ENCODE assay signal across 35 cellular contexts in the genomic region with DNA sequence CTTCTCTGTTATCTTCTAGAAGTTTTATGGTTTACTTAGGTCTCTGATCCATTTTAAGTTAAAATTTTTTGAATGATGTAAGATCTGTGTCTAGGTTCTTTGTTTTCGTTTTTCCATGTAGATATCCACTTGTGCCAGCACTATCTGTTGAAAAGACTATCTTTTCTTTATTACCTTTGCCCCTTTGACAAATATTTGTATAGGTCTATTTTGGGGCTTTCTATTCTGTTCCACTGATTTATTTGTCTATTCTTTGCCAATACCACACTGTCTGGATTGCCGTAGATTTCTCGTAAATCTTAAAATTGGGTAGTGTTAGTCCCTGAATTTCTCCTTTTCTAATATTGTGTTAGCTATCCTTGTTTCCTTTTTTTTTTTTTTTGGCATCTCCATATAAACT.
DNase-seq lines count a peak whose midpoint lies in the region; ATAC-seq, FAIRE-seq and TF ChIP-seq lines count a peak whose summit lies in the region.
"Had no signal": no experiment of that assay in that cellular context is flagged by ENCODE, and none has a peak within 500 bp of the region (broad histone marks: within the 10 kb centered on the region; RNA-seq: fewer than 3 reads in every experiment).

No MANE protein-coding gene starts in this region.

- H3K9ac ChIP-seq in liver (ENCODE audit: low read depth in 1 of 2, low read length in 2 of 2) (no peak overlapping the region), HepG2 (ENCODE audit: insufficient read depth, low read depth, low read length) (no peak overlapping the region)
- H3K9ac ChIP-seq: BLaER1; BLaER1 treated with 17β-estradiol and CSF1 and Interleukin-3, amounts not matched to agents 10 nM and 100 nM had no signal

- no peak overlapping the region for H3K4me3 Mint-ChIP-seq in T-helper 17 cell
- H3K4me3 Mint-ChIP-seq: B cell; CD14-positive monocyte; CD4-positive, alpha-beta memory T cell; CD4-positive, alpha-beta T cell; CD4-positive, CD25-positive, alpha-beta regulatory T cell; CD8-positive, alpha-beta memory T cell; CD8-positive, alpha-beta T cell had no signal

- in situ Hi-C loops in HepG2 (cut with HindIII; ENCODE audit: extremely low pct_ligation_motif_present, low pct_unique_long_range_greater_than_20kb) = no loop called here

- H3K36me3 Mint-ChIP-seq in T-helper 17 cell (ENCODE audit: low read depth) = peaks cover 10% of the 10 kb centered on the region
- H3K36me3 Mint-ChIP-seq: CD14-positive monocyte; CD4-positive, alpha-beta memory T cell; CD8-positive, alpha-beta memory T cell; CD8-positive, alpha-beta T cell had no signal

- TF ChIP-seq RAD21 in liver (IDR thresholded peaks at IDR 0.05) (peak in 1 of 2 donors; percentile 31), HepG2 (CRISPR knock-in tag; IDR thresholded peaks at IDR 0.05) (no peak)

- DNase-seq in HepG2 (ENCODE audit: low spot score) = no peak
- no peak for DNase-seq in left lobe of liver (ENCODE audit: low spot score)
- no peak for DNase-seq in right lobe of liver
- DNase-seq in NCI-H526 treated with DMSO at 0.1 percent for 48 hours (lab: John Stamatoyannopoulos, UW) = no peak
- DNase-seq in T-helper 17 cell = no peak
- DNase-seq: 8988T; ACHN; AML-193; BE2C; C1 segment of cervical spinal cord; Caco-2; Calu3; CD4-positive, alpha-beta memory T cell; CD4-positive, alpha-beta T cell; CD4-positive, CD25-positive, alpha-beta regulatory T cell; CD8-positive, alpha-beta memory T cell; CD8-positive, alpha-beta T cell; COR-L47; DMS 273 treated with DMSO at 0.1 percent for 48 hours; DMS153; DMS53; DMS79; DMS79 treated with DMSO at 0.1 percent for 48 hours; DND-41; EL had no signal

- H3K27me3 Mint-ChIP-seq in T-helper 17 cell = peaks cover 65% of the 10 kb centered on the region

- H3K27me3 ChIP-seq in liver (ENCODE audit: control insufficient read depth in 4 of 4, insufficient read depth in 4 of 4, low read length in 3 of 4) = no peaks in the 10 kb centered on the region
- H3K27me3 ChIP-seq in HepG2 (ENCODE audit: control insufficient read depth in 1 of 2, insufficient read depth in 2 of 2, low read length in 2 of 2) = peaks cover 1 to 23% of the 10 kb centered on the region in 2 experiments; a peak in 4 of 5 replicates
- H3K27me3 ChIP-seq in right lobe of liver = no peaks in the 10 kb centered on the region

- H3K9me3 ChIP-seq in liver (ENCODE audit: control insufficient read depth in 4 of 4, low read length in 3 of 4) (no peaks in the 10 kb centered on the region), HepG2 (ENCODE audit: low read length) (no peaks in the 10 kb centered on the region), right lobe of liver (no peaks in the 10 kb centered on the region), T-helper 17 cell (ENCODE audit: control insufficient read depth, low read length, poor library complexity, severe bottlenecking) (no peaks in the 10 kb centered on the region)
- H3K9me3 ChIP-seq: A549, BE2C, Caco-2 had no signal

- FAIRE-seq in HepG2 (lab: Jason Lieb, UNC) = no peak
- FAIRE-seq: A204.1, A549, D721Med had no signal

- H3K27ac ChIP-seq in liver (ENCODE audit: low read depth in 1 of 2, low read length in 2 of 2) (peak overlapping the region in 1 of 2 donors; percentile 28), HepG2 (ENCODE audit: extremely low read length, insufficient read depth, low read length) (no peak overlapping the region), right lobe of liver (peak overlapping the region in 2 of 3 donors; percentile 27 to 48)
- H3K27ac ChIP-seq: 22Rv1; A549; BLaER1; BLaER1 treated with 17β-estradiol and CSF1 and Interleukin-3, amounts not matched to agents 10 nM and 100 nM; C4-2B had no signal

- TF ChIP-seq CTCF in liver (IDR thresholded peaks at IDR 0.05; ENCODE audit: low read depth, low read length, missing input control) (no peak), HepG2 (CRISPR knock-in tag; IDR thresholded peaks at IDR 0.05) (no peak), right lobe of liver (IDR thresholded peaks at IDR 0.05) (no peak)

- H3K4me1 ChIP-seq in liver (ENCODE audit: control insufficient read depth in 4 of 4, insufficient read depth in 4 of 4, low read length in 3 of 4) (peaks cover 7 to 41% (median 29%) of the 10 kb centered on the region in 4 donors), HepG2 (ENCODE audit: insufficient read depth, low read length) (peaks cover 10% of the 10 kb centered on the region; the same call in 1 of the 2 replicates), right lobe of liver (peaks cover 0 to 41% (median 12%) of the 10 kb centered on the region in 4 donors)
- H3K4me1 ChIP-seq: BE2C, BLaER1 had no signal

- H2AFZ ChIP-seq in HepG2 (ENCODE audit: low read length) = no peak overlapping the region

- H3K4me1 Mint-ChIP-seq in T-helper 17 cell = peaks cover 4% of the 10 kb centered on the region
- H3K4me1 Mint-ChIP-seq: CD8-positive, alpha-beta memory T cell had no signal

- TF ChIP-seq POLR2A in HepG2 (IDR thresholded peaks at IDR 0.05; ENCODE audit: insufficient read depth in 1 of 2, low read depth in 2 of 2, low read length in 2 of 2) = no peak
- no peak for TF ChIP-seq POLR2A in right lobe of liver (IDR thresholded peaks at IDR 0.05)

- WGBS in liver = 36% methylated on average over 3 of the region's 3 CpGs
- 25% methylated on average over 3 of the region's 3 CpGs for WGBS in HepG2 (ENCODE audit: low lambda C conversion rate)
- WGBS in right lobe of liver (ENCODE audit: insufficient coverage, low coverage, low lambda C conversion rate, missing lambda C conversion rate) = 6% methylated on average over 3 of the region's 3 CpGs

- no TSS peak for BruUV-seq in HepG2 (replicated peaks; lab: Mats Ljungman, UMichigan)

- H3K27ac Mint-ChIP-seq in T-helper 17 cell = no peak overlapping the region
- H3K27ac Mint-ChIP-seq: B cell; CD14-positive monocyte; CD4-positive, alpha-beta memory T cell; CD4-positive, alpha-beta T cell; CD4-positive, CD25-positive, alpha-beta regulatory T cell; CD8-positive, alpha-beta memory T cell; CD8-positive, alpha-beta T cell had no signal

- intact Hi-C loops in HepG2 (cut with micrococcal nuclease; ENCODE audit: unreplicated experiment) = no loop called here
- intact Hi-C loops in right lobe of liver (cut with DNase I) = no loop called here

- H3K79me2 ChIP-seq in HepG2 (ENCODE audit: insufficient read depth, low read length) = no peaks in the 10 kb centered on the region

- CTCF ChIA-PET in HepG2 (lab: Yijun Ruan, JAX; ENCODE audit: low intra/inter-chr PET ratio, low total read pairs) = no interaction called here

- H3K36me3 ChIP-seq in liver (ENCODE audit: control insufficient read depth in 4 of 4, insufficient read depth in 3 of 4, low read depth in 1 of 4, low read length in 3 of 4) = no peaks in the 10 kb centered on the region
- no peaks in the 10 kb centered on the region for H3K36me3 ChIP-seq in HepG2 (replicated peaks in 1 of 2; ENCODE audit: control insufficient read depth in 1 of 2, insufficient read depth in 2 of 2, low read length in 2 of 2)
- H3K36me3 ChIP-seq in right lobe of liver = no peaks in the 10 kb centered on the region
- H3K36me3 ChIP-seq: BE2C; BLaER1; BLaER1 treated with 17β-estradiol and CSF1 and Interleukin-3, amounts not matched to agents 10 nM and 100 nM had no signal

- H3K4me3 ChIP-seq in liver (ENCODE audit: low read depth in 1 of 3, low read length in 3 of 3) (no peak overlapping the region), HepG2 (replicated peaks in 1 of 3; ENCODE audit: insufficient read depth in 1 of 3, low read depth in 2 of 3, low read length in 3 of 3) (no peak overlapping the region), right lobe of liver (no peak overlapping the region)
- H3K4me3 ChIP-seq: A549; BLaER1; BLaER1 treated with 17β-estradiol and CSF1 and Interleukin-3, amounts not matched to agents 10 nM and 100 nM had no signal

- no peak for ATAC-seq in HepG2
- ATAC-seq in left lobe of liver = peak; percentile 68
- ATAC-seq in right lobe of liver = peak; percentile 77 to 88 (median 80)
- no peak for ATAC-seq in T-helper 17 cell
- ATAC-seq: A549; CD8-positive, alpha-beta T cell had no signal

- no peak overlapping the region for H3K4me2 ChIP-seq in HepG2 (ENCODE audit: low read depth, low read length)
- H3K4me2 ChIP-seq: A549; BLaER1; BLaER1 treated with 17β-estradiol and CSF1 and Interleukin-3, amounts not matched to agents 10 nM and 100 nM had no signal

- POLR2A ChIA-PET in HepG2 (lab: Yijun Ruan, JAX) = no interaction called here

- no peaks in the 10 kb centered on the region for H4K20me1 ChIP-seq in HepG2 (ENCODE audit: insufficient read depth, low read length)
- H4K20me1 ChIP-seq: BLaER1; BLaER1 treated with 17β-estradiol and CSF1 and Interleukin-3, amounts not matched to agents 10 nM and 100 nM had no signal

- TF ChIP-seq EP300 in HepG2 (IDR thresholded peaks at IDR 0.05; ENCODE audit: low read depth in 2 of 2, low read length in 2 of 2) (no peak), HepG2 (CRISPR knock-in tag; IDR thresholded peaks at IDR 0.05; ENCODE audit: borderline replicate concordance) (no peak)

TF ChIP-seq in liver, 16 proteins besides CTCF, POLR2A, EP300 and RAD21 (continues in another document):
- TF ChIP-seq, protein P1, sequence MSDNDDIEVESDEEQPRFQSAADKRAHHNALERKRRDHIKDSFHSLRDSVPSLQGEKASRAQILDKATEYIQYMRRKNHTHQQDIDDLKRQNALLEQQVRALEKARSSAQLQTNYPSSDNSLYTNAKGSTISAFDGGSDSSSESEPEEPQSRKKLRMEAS (IDR thresholded peaks at IDR 0.05) = peak; percentile 48
- TF ChIP-seq YY1 (IDR thresholded peaks at IDR 0.05) (peak; percentile 42), NR2F2 (IDR thresholded peaks at IDR 0.05) (no peak), RXRA (IDR thresholded peaks at IDR 0.05) (peak; percentile 65 to 81), TAF1 (conservative IDR thresholded peaks at IDR 0.05) (no peak), FOXA2 (IDR thresholded peaks at IDR 0.05) (peak; percentile 15)
- TF ChIP-seq, protein P2, sequence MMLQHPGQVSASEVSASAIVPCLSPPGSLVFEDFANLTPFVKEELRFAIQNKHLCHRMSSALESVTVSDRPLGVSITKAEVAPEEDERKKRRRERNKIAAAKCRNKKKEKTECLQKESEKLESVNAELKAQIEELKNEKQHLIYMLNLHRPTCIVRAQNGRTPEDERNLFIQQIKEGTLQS (IDR thresholded peaks at IDR 0.05) = no peak

TF ChIP-seq in HepG2, 621 proteins besides CTCF, POLR2A, EP300 and RAD21 (continues in another document):
- TF ChIP-seq ZNF558 (CRISPR knock-in tag; IDR thresholded peaks at IDR 0.05; ENCODE audit: borderline replicate concordance) (no peak), ATM (IDR thresholded peaks at IDR 0.05; ENCODE audit: borderline replicate concordance) (no peak), SNAPC2 (CRISPR knock-in tag; IDR thresholded peaks at IDR 0.05) (no peak), U2AF2 (IDR thresholded peaks at IDR 0.05; ENCODE audit: low read depth, low read length) (no peak), ZNF496 (CRISPR knock-in tag; IDR thresholded peaks at IDR 0.05; ENCODE audit: insufficient replicate concordance) (no peak)
- TF ChIP-seq, protein P3, sequence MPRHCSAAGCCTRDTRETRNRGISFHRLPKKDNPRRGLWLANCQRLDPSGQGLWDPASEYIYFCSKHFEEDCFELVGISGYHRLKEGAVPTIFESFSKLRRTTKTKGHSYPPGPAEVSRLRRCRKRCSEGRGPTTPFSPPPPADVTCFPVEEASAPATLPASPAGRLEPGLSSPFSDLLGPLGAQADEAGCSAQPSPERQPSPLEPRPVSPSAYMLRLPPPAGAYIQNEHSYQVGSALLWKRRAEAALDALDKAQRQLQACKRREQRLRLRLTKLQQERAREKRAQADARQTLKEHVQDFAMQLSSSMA (CRISPR knock-in tag; IDR thresholded peaks at IDR 0.05) = no peak

Comparison
In these comparisons a context has a peak if more than half of its experiments do, and no peak if none do; other contexts are left out.
1. ATAC-seq: peak in left lobe of liver (single experiment) and right lobe of liver (4 of 4); none in HepG2 (single experiment) and T-helper 17 cell (single experiment).